In the genomic region with DNA sequence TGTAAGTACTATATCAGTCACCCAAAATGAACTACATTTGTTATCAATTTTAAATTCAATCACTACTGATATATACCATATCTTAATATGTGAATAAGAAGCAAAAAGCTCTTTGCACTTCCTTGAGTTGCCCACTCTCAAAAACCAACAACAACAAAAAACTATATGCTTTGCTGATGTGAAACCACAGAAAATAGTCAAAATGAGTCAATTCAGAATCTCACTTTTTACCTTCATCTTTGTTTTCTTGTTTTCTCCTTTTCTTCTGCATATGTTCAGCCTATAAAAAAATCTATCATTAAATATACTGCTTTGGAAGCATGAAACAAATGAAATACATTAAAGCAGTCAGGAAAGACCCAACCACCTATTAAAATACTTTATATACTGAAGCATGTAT, we compare ENCODE assay signal across 21 cellular contexts.
DNase-seq lines count a peak whose midpoint lies in the region; ATAC-seq, FAIRE-seq and TF ChIP-seq lines count a peak whose summit lies in the region.
"Had no signal": no experiment of that assay in that cellular context is flagged by ENCODE, and none has a peak within 500 bp of the region (broad histone marks: within the 10 kb centered on the region; RNA-seq: fewer than 3 reads in every experiment).

No MANE protein-coding gene starts in this region.

- H3K9me3 ChIP-seq in GM12878 (replicated peaks; ENCODE audit: control insufficient read depth, insufficient read depth, low read length) (no peaks in the 10 kb centered on the region), esophagus squamous epithelium (no peaks in the 10 kb centered on the region)
- H3K9me3 ChIP-seq: A549; BLaER1 treated with 17β-estradiol and CSF1 and Interleukin-3, amounts not matched to agents 10 nM and 100 nM; Caco-2 had no signal

- RAD21 ChIA-PET in GM12878 (lab: Charles Lee; ENCODE audit: unreplicated experiment): no interaction called here

- no peak overlapping the region for H3K4me2 ChIP-seq in GM12878 (ENCODE audit: control insufficient read depth, insufficient read depth)
- H3K4me2 ChIP-seq: A549; BLaER1 treated with 17β-estradiol and CSF1 and Interleukin-3, amounts not matched to agents 10 nM and 100 nM had no signal

- H3K4me3 Mint-ChIP-seq in activated T-cell treated with anti-CD3 and anti-CD28 coated beads, Interleukin-2, amount 50 U/mL, for 72 hours: no peak overlapping the region
- no peak overlapping the region for H3K4me3 Mint-ChIP-seq in activated T-cell treated with anti-CD3 and anti-CD28 coated beads, Interleukin-2, amount 50 U/mL, for 24 hours
- H3K4me3 Mint-ChIP-seq: B cell; CD4-positive, alpha-beta T cell; CD8-positive, alpha-beta T cell had no signal

- H3K27me3 ChIP-seq in GM12878 (replicated peaks in 1 of 2; ENCODE audit: control insufficient read depth in 2 of 2, insufficient read depth in 2 of 2, low read length in 1 of 2): no peaks in the 10 kb centered on the region
- H3K27me3 ChIP-seq in esophagus squamous epithelium: no peaks in the 10 kb centered on the region
- H3K27me3 ChIP-seq: BLaER1 treated with 17β-estradiol and CSF1 and Interleukin-3, amounts not matched to agents 10 nM and 100 nM had no signal

- peak overlapping the region; percentile 42 for H3K27ac Mint-ChIP-seq in activated T-cell treated with anti-CD3 and anti-CD28 coated beads, Interleukin-2, amount 50 U/mL, for 72 hours
- H3K27ac Mint-ChIP-seq in activated T-cell treated with anti-CD3 and anti-CD28 coated beads, Interleukin-2, amount 50 U/mL, for 24 hours: no peak overlapping the region
- H3K27ac Mint-ChIP-seq: B cell; CD4-positive, alpha-beta T cell; CD8-positive, alpha-beta T cell had no signal

- TF ChIP-seq RAD21 in GM12878 (IDR thresholded peaks at IDR 0.05; ENCODE audit: insufficient read depth, low read depth, low read length): no peak

- no peak overlapping the region for H3K4me3 ChIP-seq in GM12878
- no peak overlapping the region for H3K4me3 ChIP-seq in esophagus squamous epithelium
- H3K4me3 ChIP-seq: A549; BLaER1 treated with 17β-estradiol and CSF1 and Interleukin-3, amounts not matched to agents 10 nM and 100 nM had no signal

- ATAC-seq in activated T-cell treated with anti-CD3 and anti-CD28 coated beads, Interleukin-2, amount 50 U/mL, for 72 hours (replicated peaks in 1 of 2): no peak
- ATAC-seq in GM12878: no peak
- ATAC-seq: A549; CD8-positive, alpha-beta T cell had no signal

- H3K4me1 ChIP-seq in GM12878 (ENCODE audit: control insufficient read depth, insufficient read depth, low read length) (peaks cover 4% of the 10 kb centered on the region; the same call in 1 of the 2 replicates), esophagus squamous epithelium (no peaks in the 10 kb centered on the region)
- H3K4me1 ChIP-seq: A549, Caco-2 had no signal

- FAIRE-seq in GM12878 (lab: Jason Lieb, UNC): peak; percentile 64
- FAIRE-seq: A549, D721Med, G401.6, GM12892, GM19239 had no signal

- H3K79me2 ChIP-seq in GM12878 (ENCODE audit: control insufficient read depth, insufficient read depth, low read length): no peaks in the 10 kb centered on the region

- peaks cover 10% of the 10 kb centered on the region for H3K4me1 Mint-ChIP-seq in activated T-cell treated with anti-CD3 and anti-CD28 coated beads, Interleukin-2, amount 50 U/mL, for 72 hours (ENCODE audit: low read depth)
- H3K4me1 Mint-ChIP-seq in activated T-cell treated with anti-CD3 and anti-CD28 coated beads, Interleukin-2, amount 50 U/mL, for 24 hours (ENCODE audit: low read depth): peaks cover 2% of the 10 kb centered on the region
- H3K4me1 Mint-ChIP-seq: B cell had no signal

- no peaks in the 10 kb centered on the region for H4K20me1 ChIP-seq in GM12878 (ENCODE audit: control insufficient read depth, insufficient read depth)
- H4K20me1 ChIP-seq: BLaER1 treated with 17β-estradiol and CSF1 and Interleukin-3, amounts not matched to agents 10 nM and 100 nM had no signal

- intact Hi-C loops in GM12878 (cut with micrococcal nuclease; ENCODE audit: unreplicated experiment): no loop called here
- intact Hi-C loops in esophagus squamous epithelium (cut with DNase I): no loop called here

- POLR2A ChIA-PET in GM12878 (lab: Charles Lee): no interaction called here

- H3K27ac ChIP-seq in GM12878 (ENCODE audit: control insufficient read depth, insufficient read depth) (no peak overlapping the region), esophagus squamous epithelium (no peak overlapping the region)
- H3K27ac ChIP-seq: 22Rv1; A549; BLaER1 treated with 17β-estradiol and CSF1 and Interleukin-3, amounts not matched to agents 10 nM and 100 nM; C4-2B had no signal

- H2AFZ ChIP-seq in GM12878 (ENCODE audit: control insufficient read depth, low read depth, low read length): no peak overlapping the region

- CTCF ChIA-PET in GM12878 (lab: Yijun Ruan, JAX): no interaction called here

- H3K36me3 ChIP-seq in GM12878 (ENCODE audit: control insufficient read depth in 2 of 2, insufficient read depth in 2 of 2, low read length in 1 of 2): peaks cover 2 to 30% of the 10 kb centered on the region in 2 experiments; a peak in 3 of 4 replicates
- peaks cover 0 to 95% (median 12%) of the 10 kb centered on the region in 3 donors for H3K36me3 ChIP-seq in esophagus squamous epithelium

- peaks cover 5 to 13% of the 10 kb centered on the region in 2 donors for H3K36me3 Mint-ChIP-seq in activated T-cell treated with anti-CD3 and anti-CD28 coated beads, Interleukin-2, amount 50 U/mL, for 72 hours (ENCODE audit: insufficient read depth in 2 of 2)
- H3K36me3 Mint-ChIP-seq in activated T-cell treated with anti-CD3 and anti-CD28 coated beads, Interleukin-2, amount 50 U/mL, for 24 hours (ENCODE audit: low read depth): peaks cover 83% of the 10 kb centered on the region

- in situ Hi-C loops in GM12878 (cut with MboI): no loop called here

- H3K27me3 Mint-ChIP-seq in activated T-cell treated with anti-CD3 and anti-CD28 coated beads, Interleukin-2, amount 50 U/mL, for 72 hours (ENCODE audit: low read depth): no peaks in the 10 kb centered on the region
- no peaks in the 10 kb centered on the region for H3K27me3 Mint-ChIP-seq in activated T-cell treated with anti-CD3 and anti-CD28 coated beads, Interleukin-2, amount 50 U/mL, for 24 hours
- H3K27me3 Mint-ChIP-seq: B cell; CD4-positive, alpha-beta T cell had no signal

- SMC1A ChIA-PET in GM12878 (lab: Charles Lee; ENCODE audit: uncharacterized antibody, unreplicated experiment): interaction anchor here (1.1 kb wide), 1 partner anchor 22 kb away, joined by 3 read pairs; no protein-coding TSS in a partner anchor

- no TSS peak for BruUV-seq in GM12878 (replicated peaks; lab: Mats Ljungman, UMichigan)

- no peaks in the 10 kb centered on the region for H3K9me3 Mint-ChIP-seq in activated T-cell treated with anti-CD3 and anti-CD28 coated beads, Interleukin-2, amount 50 U/mL, for 72 hours
- H3K9me3 Mint-ChIP-seq in activated T-cell treated with anti-CD3 and anti-CD28 coated beads, Interleukin-2, amount 50 U/mL, for 24 hours: no peaks in the 10 kb centered on the region
- H3K9me3 Mint-ChIP-seq: CD4-positive, alpha-beta T cell; CD8-positive, alpha-beta T cell had no signal

- TF ChIP-seq POLR2A in GM12878 (IDR thresholded peaks at IDR 0.05; ENCODE audit: low read depth, low read length) (no peak), esophagus squamous epithelium (IDR thresholded peaks at IDR 0.05) (no peak)

- TF ChIP-seq EP300 in GM12878 (IDR thresholded peaks at IDR 0.05; ENCODE audit: borderline replicate concordance in 1 of 2, control insufficient read depth in 1 of 2, low read depth in 2 of 2, low read length in 2 of 2): no peak

- TF ChIP-seq CTCF in GM12878 (IDR thresholded peaks at IDR 0.05 in 2 of 3, conservative IDR thresholded peaks at IDR 0.05 in 1 of 3; ENCODE audit: control insufficient read depth in 2 of 3, extremely low read depth in 1 of 3, insufficient read depth in 1 of 3, low read depth in 3 of 3, low read length in 3 of 3): no peak
- TF ChIP-seq CTCF in esophagus squamous epithelium (IDR thresholded peaks at IDR 0.05): no peak

- no peak for DNase-seq in activated T-cell treated with anti-CD3 and anti-CD28 coated beads, Interleukin-2, amount 50 U/mL, for 72 hours
- DNase-seq in activated T-cell treated with anti-CD3 and anti-CD28 coated beads, Interleukin-2, amount 50 U/mL, for 24 hours: no peak
- DNase-seq in GM12878 (ENCODE audit: low read depth, low spot score) (no peak), esophagus squamous epithelium (lab: John Stamatoyannopoulos, UW) (no peak), GOT3 (lab: John Stamatoyannopoulos, UW) (no peak)
- DNase-seq: AML-193; Caco-2; Calu3; CD4-positive, alpha-beta T cell; CD8-positive, alpha-beta T cell; DMS79 treated with DMSO at 0.1 percent for 48 hours; GF-D8 had no signal

- no peak overlapping the region for H3K9ac ChIP-seq in GM12878 (ENCODE audit: control insufficient read depth, insufficient read depth, low read length)
- H3K9ac ChIP-seq: BLaER1 treated with 17β-estradiol and CSF1 and Interleukin-3, amounts not matched to agents 10 nM and 100 nM had no signal

TF ChIP-seq in GM12878, 131 proteins besides CTCF, POLR2A, EP300 and RAD21:
- TF ChIP-seq BRCA1 (IDR thresholded peaks at IDR 0.05; ENCODE audit: low read depth, low read length): no peak
- peak; percentile 82 for TF ChIP-seq RUNX3 (IDR thresholded peaks at IDR 0.05; ENCODE audit: low read length)
- TF ChIP-seq ZBED1 (IDR thresholded peaks at IDR 0.05; ENCODE audit: borderline replicate concordance): no peak
- TF ChIP-seq JUNB (IDR thresholded peaks at IDR 0.05): peak; percentile 66
- no peak for TF ChIP-seq MXI1 (IDR thresholded peaks at IDR 0.05; ENCODE audit: low read depth, low read length)
TF ChIP-seq in GM12878: peak in this region for 2.
